In genomic region chr1:21607549-21608529, GRCh38 we compare ENCODE assay signal across 8 cellular contexts.
A peak's percentile ranks its signal among the peaks of the same experiment; 100 is the strongest.
DNase-seq lines count a peak whose midpoint lies in the region; ATAC-seq, FAIRE-seq and TF ChIP-seq lines count a peak whose summit lies in the region.

No MANE protein-coding gene starts in this region.

- TF ChIP-seq POLR2A in H54 (IDR thresholded peaks at IDR 0.05; ENCODE audit: low read depth, low read length) = no peak

- no peak overlapping the region for H3K27ac Mint-ChIP-seq in activated naive CD8-positive, alpha-beta T cell treated with anti-CD3 and anti-CD28 coated beads, Interleukin-2, amount 10 ng/mL, durations not matched to agents 7 days and 5 days

- H3K9me3 Mint-ChIP-seq in activated naive CD8-positive, alpha-beta T cell treated with anti-CD3 and anti-CD28 coated beads, Interleukin-2, amount 10 ng/mL, durations not matched to agents 7 days and 5 days = no peaks in the 10 kb centered on the region

- H3K4me3 Mint-ChIP-seq in activated naive CD8-positive, alpha-beta T cell treated with anti-CD3 and anti-CD28 coated beads, Interleukin-2, amount 10 ng/mL, durations not matched to agents 7 days and 5 days = no peak overlapping the region

- ATAC-seq in activated naive CD8-positive, alpha-beta T cell treated with anti-CD3 and anti-CD28 coated beads, Interleukin-2, amount 10 ng/mL, durations not matched to agents 7 days and 5 days (ENCODE audit: low read depth) = peak; percentile 77
- ATAC-seq in GM19452 (IDR thresholded peaks at IDR 0.05; ENCODE audit: unreplicated experiment) = no peak

- DNase-seq in CMK (ENCODE audit: low read depth) = peak; percentile 85
- peak; percentile 94 for DNase-seq in H54 (ENCODE audit: insufficient read length, low spot score)
- DNase-seq in NCI-H82 (lab: John Stamatoyannopoulos, UW) = peak; percentile 99
- DNase-seq in activated naive CD8-positive, alpha-beta T cell treated with anti-CD3 and anti-CD28 coated beads, Interleukin-2, amount 10 ng/mL, durations not matched to agents 7 days and 5 days = peak; percentile 46
- DNase-seq in iPS DF 19.7 (ENCODE audit: low read depth, low spot score) = peak; percentile 91
- peak; percentile 51 for DNase-seq in smooth muscle cell of the brain vasculature (ENCODE audit: low read depth, low spot score)
- no peak for DNase-seq in NCI-H510A (lab: John Stamatoyannopoulos, UW)

- peaks cover 7% of the 10 kb centered on the region for H3K4me1 Mint-ChIP-seq in activated naive CD8-positive, alpha-beta T cell treated with anti-CD3 and anti-CD28 coated beads, Interleukin-2, amount 10 ng/mL, durations not matched to agents 7 days and 5 days

- H3K27me3 Mint-ChIP-seq in activated naive CD8-positive, alpha-beta T cell treated with anti-CD3 and anti-CD28 coated beads, Interleukin-2, amount 10 ng/mL, durations not matched to agents 7 days and 5 days = peaks cover 6% of the 10 kb centered on the region

- H3K36me3 Mint-ChIP-seq in activated naive CD8-positive, alpha-beta T cell treated with anti-CD3 and anti-CD28 coated beads, Interleukin-2, amount 10 ng/mL, durations not matched to agents 7 days and 5 days = no peaks in the 10 kb centered on the region

- POLR2A ChIA-PET in activated naive CD8-positive, alpha-beta T cell treated with anti-CD3 and anti-CD28 coated beads, Interleukin-2, amount 10 ng/mL, durations not matched to agents 7 days and 5 days (lab: Charles Lee) = no interaction called here

- FAIRE-seq in H54 (lab: Jason Lieb, UNC) = peak; percentile 76
